Comparison of ENCODE assay signal across 1 cellular context in genomic region chr12:122420471-122421262, GRCh38.
TF ChIP-seq lines count a peak whose summit lies in the region.

No MANE protein-coding gene starts in this region.

TF ChIP-seq in SK-N-SH, 30 proteins besides CTCF, POLR2A, EP300 and RAD21 (continued from another document):
- TF ChIP-seq REST (IDR thresholded peaks at IDR 0.05; ENCODE audit: low read depth, low read length) (no peak), NFIC (IDR thresholded peaks at IDR 0.05; ENCODE audit: borderline replicate concordance) (no peak), ZBTB33 (IDR thresholded peaks at IDR 0.05; ENCODE audit: borderline replicate concordance, low read depth) (no peak)
TF ChIP-seq in SK-N-SH: peak in this region for 0.
